Comparison of ENCODE assay signal across 13 cellular contexts in the genomic region with DNA sequence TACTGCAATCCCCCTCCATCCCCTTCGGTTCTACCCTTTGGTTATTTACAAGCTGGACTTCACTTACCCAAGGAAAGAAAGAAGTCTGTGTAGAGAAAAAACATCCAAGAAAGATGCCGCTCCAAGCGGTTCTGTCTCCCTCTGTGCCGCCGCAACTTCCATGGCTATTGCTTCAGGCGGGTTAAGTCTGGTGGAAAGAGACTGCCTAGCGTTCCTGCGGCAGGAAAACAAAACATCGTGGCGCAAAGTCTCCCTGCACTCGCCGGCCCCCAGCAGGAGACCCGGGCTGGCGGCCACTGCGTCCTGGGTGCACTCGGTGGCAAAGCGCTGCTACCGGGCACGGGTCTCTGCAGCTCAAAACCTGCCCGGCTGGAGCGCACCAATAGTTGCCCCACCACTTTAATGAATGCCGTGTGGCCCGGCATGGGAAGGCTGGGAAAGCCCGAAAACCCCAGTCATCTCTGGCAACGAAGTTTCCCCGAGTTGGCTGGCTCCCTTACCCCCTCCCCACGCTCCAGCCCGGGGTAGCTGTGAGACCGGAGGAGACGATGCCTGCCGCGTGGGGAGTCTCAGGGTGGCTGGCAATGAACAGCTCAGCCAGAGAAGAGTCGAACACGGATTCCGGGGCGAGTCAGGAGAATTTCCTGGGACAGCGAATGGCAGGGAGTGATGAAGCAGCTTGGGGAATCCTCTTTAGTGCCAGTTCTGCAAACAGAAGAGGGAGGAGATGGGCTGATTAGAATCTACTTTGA. TPM values are rescaled to one million over a fixed set of nuclear protein-coding genes. Genes with fewer than 3 reads are reported as not detected.
DNase-seq lines count a peak whose midpoint lies in the region; ATAC-seq and TF ChIP-seq lines count a peak whose summit lies in the region.
"Had no signal": no experiment of that assay in that cellular context is flagged by ENCODE, and none has a peak within 500 bp of the region (broad histone marks: within the 10 kb centered on the region; RNA-seq: fewer than 3 reads in every experiment).

No MANE protein-coding gene starts in this region.

- TF ChIP-seq EP300 in suprapubic skin (IDR thresholded peaks at IDR 0.05), result no peak

- no peak overlapping the region for H3K27ac ChIP-seq in suprapubic skin
- H3K27ac ChIP-seq: ascending aorta, SK-N-MC, upper lobe of right lung had no signal

- no peak for TF ChIP-seq CTCF in suprapubic skin (IDR thresholded peaks at IDR 0.05)

- no peaks in the 10 kb centered on the region for H3K9me3 ChIP-seq in suprapubic skin
- H3K9me3 ChIP-seq: ascending aorta, upper lobe of right lung had no signal

- ATAC-seq in GM19452 (IDR thresholded peaks at IDR 0.05; ENCODE audit: unreplicated experiment) (no peak), HG02938 (IDR thresholded peaks at IDR 0.05; ENCODE audit: unreplicated experiment) (no peak)
- ATAC-seq: activated T-cell treated with anti-CD3 and anti-CD28 coated beads, Interleukin-2, amount 50 U/mL, for 72 hours; upper lobe of right lung had no signal

- no peak for TF ChIP-seq POLR2A in suprapubic skin (IDR thresholded peaks at IDR 0.05)

- DNase-seq in NCI-H524 (lab: John Stamatoyannopoulos, UW) (peak; percentile 38 to 46), NCI-H524 treated with DMSO at 0.1 percent for 48 hours (lab: John Stamatoyannopoulos, UW) (no peak), astrocyte of the hippocampus (ENCODE audit: low read depth, low spot score) (peak; percentile 54), iPS-NIHi11 (ENCODE audit: low spot score) (peak; percentile 35), suprapubic skin (ENCODE audit: low spot score in 2 of 2) (no peak), NCI-H1092 (lab: John Stamatoyannopoulos, UW) (no peak)
- DNase-seq: activated T-cell treated with anti-CD3 and anti-CD28 coated beads, Interleukin-2, amount 50 U/mL, for 72 hours; small intestine; upper lobe of right lung had no signal

- H3K27me3 ChIP-seq in suprapubic skin, result peaks cover 76% of the 10 kb centered on the region
- H3K27me3 ChIP-seq: ascending aorta had no signal

- peaks cover 23% of the 10 kb centered on the region for H3K4me1 ChIP-seq in suprapubic skin
- H3K4me1 ChIP-seq: upper lobe of right lung had no signal

- WGBS in suprapubic skin, result 3% methylated on average over 35 of the region's 37 CpGs

- no peaks in the 10 kb centered on the region for H3K36me3 ChIP-seq in suprapubic skin
- H3K36me3 ChIP-seq: ascending aorta, upper lobe of right lung had no signal

- peak overlapping the region; percentile 14 for H3K4me3 ChIP-seq in suprapubic skin
- H3K4me3 ChIP-seq: ascending aorta, SK-N-MC, upper lobe of right lung had no signal

RNA-seq across cellular contexts. Expression of gene KCNK10, which starts 3.5 kb away (rescaled TPM):
- under 1 TPM in 2 of 4 donors, not detected in 2; 0.04 to 0.08 TPM for total RNA-seq in suprapubic skin
- total RNA-seq: ascending aorta had no signal

RNA-seq across cellular contexts. Expression of gene SPATA7, which starts 58.9 kb away (rescaled TPM):
- total RNA-seq in suprapubic skin, result 10 to 100 TPM; 10.7 to 12.4 (median 11.6) TPM

Comparison
In these comparisons a context has a peak if more than half of its experiments do, and no peak if none do; other contexts are left out.
1. DNase-seq: peak in NCI-H524 (2 of 2), astrocyte of the hippocampus (single experiment) and iPS-NIHi11 (single experiment); none in NCI-H524 treated with DMSO at 0.1 percent for 48 hours (single experiment), suprapubic skin (0 of 2) and NCI-H1092 (single experiment).